In the genomic region with DNA sequence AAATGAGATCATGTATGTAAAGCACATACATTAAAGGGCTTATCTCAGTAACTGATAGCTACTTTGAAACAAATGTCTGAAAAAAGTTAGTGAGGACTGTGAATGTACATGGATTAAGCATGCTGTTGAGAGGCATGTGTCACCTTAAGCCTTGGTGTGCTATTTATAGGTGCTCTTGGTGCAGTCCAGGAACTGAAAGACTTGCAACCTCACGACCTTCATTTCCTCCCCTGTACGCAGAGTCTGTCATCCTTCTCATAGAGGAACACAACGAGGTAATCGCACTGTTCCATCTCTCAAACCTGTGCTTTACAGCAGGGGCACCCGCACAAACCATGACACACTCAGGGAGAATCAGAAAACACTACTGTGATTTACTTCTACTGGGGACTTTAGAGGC, we compare ENCODE assay signal across 8 cellular contexts.
DNase-seq lines count a peak whose midpoint lies in the region; ATAC-seq, FAIRE-seq and TF ChIP-seq lines count a peak whose summit lies in the region.

No MANE protein-coding gene starts in this region.

- FAIRE-seq in K562 (lab: Jason Lieb, UNC) = no peak

- H3K36me3 ChIP-seq in DND-41 (ENCODE audit: insufficient read depth, low read length) (no peaks in the 10 kb centered on the region), K562 (ENCODE audit: control insufficient read depth, insufficient read depth, low read length) (no peaks in the 10 kb centered on the region), H7 (replicated peaks; ENCODE audit: control insufficient read depth, insufficient read depth, low read length) (no peaks in the 10 kb centered on the region)

- 0% methylated on average over 5 of the region's 5 CpGs for WGBS in K562 (ENCODE audit: insufficient coverage, low coverage, missing lambda C conversion rate)

- TF ChIP-seq CTCF in DND-41 (IDR thresholded peaks at IDR 0.05; ENCODE audit: borderline replicate concordance, extremely low read depth, low read length, poor library complexity, severe bottlenecking) = no peak
- no peak for TF ChIP-seq CTCF in K562 (IDR thresholded peaks at IDR 0.05 in 2 of 3, conservative IDR thresholded peaks at IDR 0.05 in 1 of 3; ENCODE audit: insufficient read depth in 2 of 3, low read depth in 1 of 3, low read length in 3 of 3)
- TF ChIP-seq CTCF in osteocyte (IDR thresholded peaks at IDR 0.05) = no peak

- DNase-seq in DND-41 (no peak), K562 (ENCODE audit: extremely low read depth in 1 of 4, low spot score in 3 of 4) (peak in 1 of 4 experiments; percentile 13), NCI-H1930 (lab: John Stamatoyannopoulos, UW) (no peak), activated T-cell treated with anti-CD3 and anti-CD28 coated beads for 4 hours (no peak), H7 (no peak), osteocyte (ENCODE audit: extremely low spot score, unreplicated experiment) (no peak)

- H3K4me2 ChIP-seq in DND-41 (ENCODE audit: insufficient read depth, low read length) (no peak overlapping the region), K562 (ENCODE audit: insufficient read depth, low read length) (no peak overlapping the region)

- H3K4me3 ChIP-seq in DND-41 (ENCODE audit: low read depth in 1 of 2, low read length in 2 of 2) (no peak overlapping the region), K562 (no peak overlapping the region), H7 (ENCODE audit: insufficient read depth, low read depth, low read length) (no peak overlapping the region)

- ATAC-seq in DND-41 (ENCODE audit: insufficient read depth, low read depth) = no peak
- ATAC-seq in GM19372 (IDR thresholded peaks at IDR 0.05; ENCODE audit: low read depth, unreplicated experiment) = peak; percentile 96
- peak; percentile 99 for ATAC-seq in HG03108 (IDR thresholded peaks at IDR 0.05; ENCODE audit: unreplicated experiment)
- no peak for ATAC-seq in K562

- H4K20me1 ChIP-seq in DND-41 (ENCODE audit: insufficient read depth, low read length) (no peaks in the 10 kb centered on the region), K562 (replicated peaks; ENCODE audit: control insufficient read depth, insufficient read depth, low read length) (no peaks in the 10 kb centered on the region)

- H3K79me2 ChIP-seq in DND-41 (ENCODE audit: insufficient read depth, low read length) (no peaks in the 10 kb centered on the region), K562 (ENCODE audit: control insufficient read depth, insufficient read depth, low read length) (no peaks in the 10 kb centered on the region)

- H3K27me3 ChIP-seq in DND-41 (ENCODE audit: insufficient read depth, low read length, poor library complexity) = no peaks in the 10 kb centered on the region
- no peaks in the 10 kb centered on the region for H3K27me3 ChIP-seq in K562 (ENCODE audit: control insufficient read depth in 2 of 2, insufficient read depth in 2 of 2, low read length in 2 of 2)
- no peaks in the 10 kb centered on the region for H3K27me3 ChIP-seq in H7 (ENCODE audit: control insufficient read depth, insufficient read depth, low read length)

- TF ChIP-seq POLR2A in K562 (conservative IDR thresholded peaks at IDR 0.05) = no peak

- POLR2A ChIA-PET in K562 (lab: Yijun Ruan, JAX) = no interaction called here

- in situ Hi-C loops in K562 (cut with MboI) = no loop called here

- H3K9me3 Mint-ChIP-seq in osteocyte (ENCODE audit: unreplicated experiment) = no peaks in the 10 kb centered on the region

- no peak overlapping the region for H3K27ac ChIP-seq in DND-41 (ENCODE audit: low read length)
- H3K27ac ChIP-seq in K562 (ENCODE audit: extremely low read depth, low read depth, low read length) = no peak overlapping the region

- BruUV-seq in K562 (replicated peaks; lab: Mats Ljungman, UMichigan) = no TSS peak

- H2AFZ ChIP-seq in DND-41 (ENCODE audit: low read depth, low read length) (peak overlapping the region; percentile 8; the same call in 1 of the 2 replicates), K562 (ENCODE audit: low read depth, low read length) (no peak overlapping the region)

- no peak overlapping the region for H3K9ac ChIP-seq in DND-41 (ENCODE audit: low read depth, low read length)
- no peak overlapping the region for H3K9ac ChIP-seq in K562 (ENCODE audit: insufficient read depth in 1 of 2, low read depth in 2 of 2, low read length in 2 of 2)

- H3K27me3 Mint-ChIP-seq in osteocyte (ENCODE audit: unreplicated experiment) = peaks cover 21% of the 10 kb centered on the region

- H3K36me3 Mint-ChIP-seq in osteocyte (ENCODE audit: unreplicated experiment) = no peaks in the 10 kb centered on the region

- H3K4me1 Mint-ChIP-seq in osteocyte (ENCODE audit: unreplicated experiment) = no peaks in the 10 kb centered on the region

- no peak for TF ChIP-seq EP300 in K562 (IDR thresholded peaks at IDR 0.05; ENCODE audit: low read length)

- intact Hi-C loops in K562 (cut with micrococcal nuclease) = no loop called here

- TF ChIP-seq RAD21 in K562 (CRISPR knock-in tag; conservative IDR thresholded peaks at IDR 0.05 in 1 of 2, IDR thresholded peaks at IDR 0.05 in 1 of 2) = no peak

- no peak overlapping the region for H3K27ac Mint-ChIP-seq in osteocyte (ENCODE audit: unreplicated experiment)

- no peaks in the 10 kb centered on the region for H3K9me1 ChIP-seq in K562 (ENCODE audit: control insufficient read depth, insufficient read depth, low read length)

- H3K9me3 ChIP-seq in DND-41 (ENCODE audit: insufficient read depth, low read length, severe bottlenecking) = no peaks in the 10 kb centered on the region
- no peaks in the 10 kb centered on the region for H3K9me3 ChIP-seq in K562 (replicated peaks; ENCODE audit: control insufficient read depth, insufficient read depth, low read depth, low read length)

- no peaks in the 10 kb centered on the region for H3K4me1 ChIP-seq in DND-41 (ENCODE audit: insufficient read depth, low read length)
- H3K4me1 ChIP-seq in K562 (replicated peaks in 1 of 2; ENCODE audit: control insufficient read depth in 2 of 2, insufficient read depth in 2 of 2, low read length in 2 of 2) = no peaks in the 10 kb centered on the region

- CTCF ChIA-PET in K562 (lab: Yijun Ruan, JAX; ENCODE audit: low intra/inter-chr PET ratio) = no interaction called here

- no peak overlapping the region for H3K4me3 Mint-ChIP-seq in osteocyte (ENCODE audit: unreplicated experiment)

TF ChIP-seq in K562, 482 proteins besides CTCF, POLR2A, EP300 and RAD21:
- TF ChIP-seq MEF2A (IDR thresholded peaks at IDR 0.05; ENCODE audit: control insufficient read depth, low read depth, low read length) = 0 out of 2 replicates have a peak, but pooled peaks have one; percentile 41
- TF ChIP-seq, protein P1, sequence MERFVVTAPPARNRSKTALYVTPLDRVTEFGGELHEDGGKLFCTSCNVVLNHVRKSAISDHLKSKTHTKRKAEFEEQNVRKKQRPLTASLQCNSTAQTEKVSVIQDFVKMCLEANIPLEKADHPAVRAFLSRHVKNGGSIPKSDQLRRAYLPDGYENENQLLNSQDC (CRISPR knock-in tag; IDR thresholded peaks at IDR 0.05) = no peak

Comparison
In these comparisons a context has a peak if more than half of its experiments do, and no peak if none do; other contexts are left out.
1. ATAC-seq: peak in GM19372 (single experiment) and HG03108 (single experiment); none in DND-41 (single experiment) and K562 (single experiment).